17 cellular contexts compared by ENCODE assay signal in genomic region chr2:221447310-221447709, GRCh38.
A peak's percentile ranks its signal among the peaks of the same experiment; 100 is the strongest.
DNase-seq lines count a peak whose midpoint lies in the region; ATAC-seq and TF ChIP-seq lines count a peak whose summit lies in the region.
"Had no signal": no experiment of that assay in that cellular context is flagged by ENCODE, and none has a peak within 500 bp of the region (broad histone marks: within the 10 kb centered on the region; RNA-seq: fewer than 3 reads in every experiment).

No MANE protein-coding gene starts in this region.

- H3K4me2 ChIP-seq in neuronal stem cell (ENCODE audit: insufficient read depth, low read length, poor library complexity, severe bottlenecking) = no peak overlapping the region

- no peak for TF ChIP-seq CTCF in RWPE2 (IDR thresholded peaks at IDR 0.05; ENCODE audit: poor library complexity, severe bottlenecking)
- no peak for TF ChIP-seq CTCF in foreskin keratinocyte (conservative IDR thresholded peaks at IDR 0.05)

- no peak overlapping the region for H2AK5ac ChIP-seq in neuronal stem cell (ENCODE audit: low read depth, low read length)

- H3K18ac ChIP-seq in neuronal stem cell (ENCODE audit: low read length) = peak overlapping the region; percentile 25

- no peak overlapping the region for H3K23ac ChIP-seq in neuronal stem cell (ENCODE audit: low read depth, low read length, poor library complexity)

- DNase-seq in ELR (ENCODE audit: low read depth) (peak; percentile 13), RWPE2 (ENCODE audit: low spot score) (no peak), foreskin keratinocyte (peak in 1 of 2 donors; percentile 59), neuronal stem cell (ENCODE audit: low spot score) (no peak), H4 (ENCODE audit: low spot score) (no peak), NCI-H345 treated with DMSO at 0.1 percent for 48 hours (lab: John Stamatoyannopoulos, UW; ENCODE audit: unreplicated experiment) (no peak)
- no peak for DNase-seq in activated CD4-positive, alpha-beta T cell treated with anti-CD3 and anti-CD28 coated beads, Interleukin-2, amount 50 U/mL, for 1 hour
- DNase-seq: activated CD4-positive, CD25-positive, alpha-beta regulatory T cell; activated T-cell treated with anti-CD3 and anti-CD28 coated beads, Interleukin-2, amount 50 U/mL, for 72 hours; cortex of kidney; erythroblast; NCI-H1105 treated with DMSO at 0.1 percent for 48 hours; NCI-H2107; NCI-H748 treated with DMSO at 0.1 percent for 48 hours; testis had no signal

- no peak overlapping the region for H3K4ac ChIP-seq in neuronal stem cell (ENCODE audit: low read length)

- no CpG with 5 or more reads among the region's 6 CpGs for WGBS in neuronal stem cell (ENCODE audit: extremely low coverage in 2 of 2, insufficient read length in 2 of 2, insufficient replicate concordance in 1 of 2), 2 donors

- H3K79me1 ChIP-seq in neuronal stem cell (ENCODE audit: low read depth, low read length) = no peaks in the 10 kb centered on the region

- H2BK5ac ChIP-seq in neuronal stem cell (ENCODE audit: low read length) = no peak overlapping the region

- H3K9me3 ChIP-seq in RWPE2 (ENCODE audit: severe bottlenecking) (no peaks in the 10 kb centered on the region), neuronal stem cell (replicated peaks in 1 of 2; ENCODE audit: control insufficient read depth in 2 of 2, insufficient read depth in 1 of 2, low read depth in 1 of 2, low read length in 2 of 2) (peaks cover 0 to 2% of the 10 kb centered on the region in 2 donors)
- H3K9me3 ChIP-seq: right atrium auricular region, SJSA1, testis had no signal

- H3K36me3 ChIP-seq in RWPE2 (ENCODE audit: low read depth) (no peaks in the 10 kb centered on the region), neuronal stem cell (replicated peaks in 1 of 2; ENCODE audit: control insufficient read depth in 2 of 2, insufficient read depth in 2 of 2, low read length in 2 of 2) (peaks cover 4 to 7% of the 10 kb centered on the region in 2 donors)
- H3K36me3 ChIP-seq: SJSA1 had no signal

- no peak overlapping the region for H4K8ac ChIP-seq in neuronal stem cell (ENCODE audit: low read depth, low read length)

- H3K27me3 ChIP-seq in RWPE2 (ENCODE audit: insufficient read depth, poor library complexity, severe bottlenecking) (no peaks in the 10 kb centered on the region), foreskin keratinocyte (no peaks in the 10 kb centered on the region), neuronal stem cell (ENCODE audit: control insufficient read depth in 3 of 3, insufficient read depth in 3 of 3, low read depth in 1 of 3, low read length in 3 of 3) (no peaks in the 10 kb centered on the region)
- H3K27me3 ChIP-seq: right atrium auricular region, SJSA1, testis had no signal

- no peak overlapping the region for H2BK12ac ChIP-seq in neuronal stem cell (ENCODE audit: low read length)

- no peak overlapping the region for H3K27ac ChIP-seq in RWPE2 (ENCODE audit: poor library complexity, severe bottlenecking)
- H3K27ac ChIP-seq in foreskin keratinocyte = no peak overlapping the region
- no peak overlapping the region for H3K27ac ChIP-seq in neuronal stem cell (replicated peaks; ENCODE audit: low read length)
- H3K27ac ChIP-seq: right atrium auricular region, SJSA1, testis had no signal

- H3K4me1 ChIP-seq in RWPE2 (ENCODE audit: insufficient read depth, poor library complexity, severe bottlenecking) (no peaks in the 10 kb centered on the region), foreskin keratinocyte (peaks cover 21% of the 10 kb centered on the region), neuronal stem cell (ENCODE audit: control insufficient read depth in 2 of 2, insufficient read depth in 1 of 2, low read depth in 1 of 2, low read length in 2 of 2) (peaks cover 0 to 3% of the 10 kb centered on the region in 2 donors)
- H3K4me1 ChIP-seq: testis had no signal

- no peak overlapping the region for H2BK15ac ChIP-seq in neuronal stem cell (ENCODE audit: low read length)

- H3K14ac ChIP-seq in neuronal stem cell (ENCODE audit: low read length) = no peak overlapping the region

- ATAC-seq in RWPE2 (ENCODE audit: low read depth) (peak; percentile 68; the same call in 1 of the 3 replicates), foreskin keratinocyte (peak; percentile 93)
- ATAC-seq: activated T-cell treated with anti-CD3 and anti-CD28 coated beads, Interleukin-2, amount 50 U/mL, for 72 hours had no signal

- peak overlapping the region; percentile 52 for H2AFZ ChIP-seq in neuronal stem cell (ENCODE audit: low read length)

- H4K91ac ChIP-seq in neuronal stem cell (ENCODE audit: low read depth, low read length, poor library complexity) = no peak overlapping the region

- H3K4me3 ChIP-seq in RWPE2 (ENCODE audit: severe bottlenecking) = no peak overlapping the region
- H3K4me3 ChIP-seq in neuronal stem cell (ENCODE audit: low read length in 2 of 2) = no peak overlapping the region
- H3K4me3 ChIP-seq: right atrium auricular region, SJSA1, testis had no signal

- no peak overlapping the region for H3K9ac ChIP-seq in neuronal stem cell (ENCODE audit: low read depth, low read length, poor library complexity)

- no peak overlapping the region for H2BK120ac ChIP-seq in neuronal stem cell (ENCODE audit: low read depth, low read length)
